ENCODE assay signal across 14 cellular contexts in genomic region chr22:29555065-29555644, GRCh38. TPM values are rescaled to one million over a fixed set of nuclear protein-coding genes. Genes with fewer than 3 reads are reported as not detected.
DNase-seq lines count a peak whose midpoint lies in the region; ATAC-seq, FAIRE-seq and TF ChIP-seq lines count a peak whose summit lies in the region.
"Had no signal": no experiment of that assay in that cellular context is flagged by ENCODE, and none has a peak within 500 bp of the region (broad histone marks: within the 10 kb centered on the region; RNA-seq: fewer than 3 reads in every experiment).

No MANE protein-coding gene starts in this region.

- TF ChIP-seq POLR2A in H54 (IDR thresholded peaks at IDR 0.05; ENCODE audit: low read depth, low read length) = no peak

- FAIRE-seq in frontal cortex (lab: Jason Lieb, UNC) = no peak
- no peak for FAIRE-seq in H54 (lab: Jason Lieb, UNC)
- FAIRE-seq: A549 had no signal

- DNase-seq in T-helper 2 cell treated with Interferon-gamma antibody and Interleukin-4, amounts not matched to agents 5 μg/mL and 100 μg/mL, for 36 hours (ENCODE audit: low spot score) = no peak
- DNase-seq in T-helper 2 cell = no peak
- DNase-seq in activated CD8-positive, alpha-beta T cell treated with anti-CD3 and anti-CD28 coated beads, Interleukin-2, amount 10 ng/mL, durations not matched to agents 7 days and 5 days = no peak
- peak; percentile 24 to 33 for DNase-seq in frontal cortex (ENCODE audit: low spot score in 2 of 2)
- peak; percentile 63 for DNase-seq in putamen (ENCODE audit: low spot score)
- no peak for DNase-seq in effector CD8-positive, alpha-beta T cell (lab: John Stamatoyannopoulos, UW)
- DNase-seq in stimulated activated CD4-positive, alpha-beta T cell treated with anti-CD3 and anti-CD28 coated beads, Interleukin-1b, Interleukin-23, amount 100 ng/mL, for 48 hours = no peak
- DNase-seq in H54 (ENCODE audit: insufficient read length, low spot score) = no peak
- DNase-seq: activated CD4-positive, alpha-beta T cell treated with anti-CD3 and anti-CD28 coated beads, Interleukin-2, amount 50 U/mL, for 1 hour; effector CD4-positive, alpha-beta T cell; NCI-H1417 treated with DMSO at 0.1 percent for 48 hours; stimulated activated CD4-positive, alpha-beta T cell treated with anti-CD3 and anti-CD28 coated beads, Interleukin-15, amount 100 ng/mL, for 24 hours; upper lobe of left lung had no signal

- H3K9me3 Mint-ChIP-seq in T-helper 2 cell treated with Interferon-gamma antibody and Interleukin-4, amounts not matched to agents 5 μg/mL and 100 μg/mL, for 36 hours = no peaks in the 10 kb centered on the region
- no peaks in the 10 kb centered on the region for H3K9me3 Mint-ChIP-seq in activated CD8-positive, alpha-beta T cell treated with anti-CD3 and anti-CD28 coated beads, Interleukin-2, amount 10 ng/mL, durations not matched to agents 7 days and 5 days (ENCODE audit: insufficient read depth)

- ATAC-seq in activated CD8-positive, alpha-beta T cell treated with anti-CD3 and anti-CD28 coated beads, Interleukin-2, amount 10 ng/mL, durations not matched to agents 7 days and 5 days = no peak
- ATAC-seq: A549 had no signal

- peaks cover 5% of the 10 kb centered on the region for H3K4me1 Mint-ChIP-seq in T-helper 2 cell treated with Interferon-gamma antibody and Interleukin-4, amounts not matched to agents 5 μg/mL and 100 μg/mL, for 36 hours (ENCODE audit: low read depth)
- H3K4me1 Mint-ChIP-seq in activated CD8-positive, alpha-beta T cell treated with anti-CD3 and anti-CD28 coated beads, Interleukin-2, amount 10 ng/mL, durations not matched to agents 7 days and 5 days (ENCODE audit: low read depth) = peaks cover 23% of the 10 kb centered on the region

- no peaks in the 10 kb centered on the region for H3K27me3 Mint-ChIP-seq in T-helper 2 cell treated with Interferon-gamma antibody and Interleukin-4, amounts not matched to agents 5 μg/mL and 100 μg/mL, for 36 hours (ENCODE audit: low read depth)
- no peaks in the 10 kb centered on the region for H3K27me3 Mint-ChIP-seq in activated CD8-positive, alpha-beta T cell treated with anti-CD3 and anti-CD28 coated beads, Interleukin-2, amount 10 ng/mL, durations not matched to agents 7 days and 5 days (ENCODE audit: low read depth)

- peak overlapping the region; percentile 9 for H3K4me3 Mint-ChIP-seq in T-helper 2 cell treated with Interferon-gamma antibody and Interleukin-4, amounts not matched to agents 5 μg/mL and 100 μg/mL, for 36 hours
- no peak overlapping the region for H3K4me3 Mint-ChIP-seq in activated CD8-positive, alpha-beta T cell treated with anti-CD3 and anti-CD28 coated beads, Interleukin-2, amount 10 ng/mL, durations not matched to agents 7 days and 5 days

- CTCF ChIA-PET in activated CD8-positive, alpha-beta T cell treated with anti-CD3 and anti-CD28 coated beads, Interleukin-2, amount 10 ng/mL, durations not matched to agents 7 days and 5 days (lab: Charles Lee) = interaction anchor here (0.8 to 2.2 kb wide), 4 partner anchors 12 to 533 kb away, joined by 4 to 11 read pairs (median 5); no protein-coding TSS in a partner anchor

- H3K27ac Mint-ChIP-seq in T-helper 2 cell treated with Interferon-gamma antibody and Interleukin-4, amounts not matched to agents 5 μg/mL and 100 μg/mL, for 36 hours = peak overlapping the region; percentile 76
- peak overlapping the region; percentile 39 for H3K27ac Mint-ChIP-seq in activated CD8-positive, alpha-beta T cell treated with anti-CD3 and anti-CD28 coated beads, Interleukin-2, amount 10 ng/mL, durations not matched to agents 7 days and 5 days

- peaks cover 24% of the 10 kb centered on the region for H3K36me3 Mint-ChIP-seq in T-helper 2 cell treated with Interferon-gamma antibody and Interleukin-4, amounts not matched to agents 5 μg/mL and 100 μg/mL, for 36 hours (ENCODE audit: low read depth)
- peaks cover 12% of the 10 kb centered on the region for H3K36me3 Mint-ChIP-seq in activated CD8-positive, alpha-beta T cell treated with anti-CD3 and anti-CD28 coated beads, Interleukin-2, amount 10 ng/mL, durations not matched to agents 7 days and 5 days (ENCODE audit: low read depth)

- POLR2A ChIA-PET in activated CD8-positive, alpha-beta T cell treated with anti-CD3 and anti-CD28 coated beads, Interleukin-2, amount 10 ng/mL, durations not matched to agents 7 days and 5 days (lab: Charles Lee) = interaction anchor here (1.5 to 1.8 kb wide), 2 partner anchors 9 to 34 kb away, joined by 5 to 6 read pairs; no protein-coding TSS in a partner anchor

RNA-seq across cellular contexts. Expression of gene THOC5, which starts 1.6 kb away (rescaled TPM):
- 10 to 100 TPM; 53.1 to 60.7 TPM for total RNA-seq in activated CD8-positive, alpha-beta T cell treated with anti-CD3 and anti-CD28 coated beads, Interleukin-2, amount 10 ng/mL, durations not matched to agents 7 days and 5 days
- total RNA-seq in frontal cortex = 33.0 TPM

RNA-seq across cellular contexts. Expression of gene NIPSNAP1, which starts 25.8 kb away (rescaled TPM):
- total RNA-seq in activated CD8-positive, alpha-beta T cell treated with anti-CD3 and anti-CD28 coated beads, Interleukin-2, amount 10 ng/mL, durations not matched to agents 7 days and 5 days = 10 to 100 TPM; 35.7 to 38.2 TPM
- 84.4 TPM for total RNA-seq in frontal cortex

RNA-seq across cellular contexts. Expression of gene NF2, which starts 48.3 kb away (rescaled TPM):
- total RNA-seq in activated CD8-positive, alpha-beta T cell treated with anti-CD3 and anti-CD28 coated beads, Interleukin-2, amount 10 ng/mL, durations not matched to agents 7 days and 5 days = 10 to 100 TPM; 60.6 to 61.2 TPM
- total RNA-seq in frontal cortex = 41.2 TPM

Comparison
In these comparisons a context has a peak if more than half of its experiments do, and no peak if none do; other contexts are left out.
1. DNase-seq: peak in frontal cortex (2 of 2) and putamen (single experiment); none in T-helper 2 cell treated with Interferon-gamma antibody and Interleukin-4, amounts not matched to agents 5 μg/mL and 100 μg/mL, for 36 hours (single experiment), T-helper 2 cell (0 of 5), activated CD8-positive, alpha-beta T cell treated with anti-CD3 and anti-CD28 coated beads, Interleukin-2, amount 10 ng/mL, durations not matched to agents 7 days and 5 days (single experiment), effector CD8-positive, alpha-beta T cell (single experiment), stimulated activated CD4-positive, alpha-beta T cell treated with anti-CD3 and anti-CD28 coated beads, Interleukin-1b, Interleukin-23, amount 100 ng/mL, for 48 hours (single experiment) and H54 (single experiment).